ENCODE assay signal across 9 cellular contexts in genomic region chr11:69131644-69132300, GRCh38. TPM values are rescaled to one million over a fixed set of nuclear protein-coding genes. Genes with fewer than 3 reads are reported as not detected.
A peak's percentile ranks its signal among the peaks of the same experiment; 100 is the strongest.
DNase-seq lines count a peak whose midpoint lies in the region; ATAC-seq, FAIRE-seq and TF ChIP-seq lines count a peak whose summit lies in the region.
"Had no signal": no experiment of that assay in that cellular context is flagged by ENCODE, and none has a peak within 500 bp of the region (broad histone marks: within the 10 kb centered on the region; RNA-seq: fewer than 3 reads in every experiment).

No MANE protein-coding gene starts in this region.

- 73% methylated on average over 15 of the region's 15 CpGs for WGBS in GM12878 (ENCODE audit: insufficient coverage, insufficient replicate concordance, low lambda C conversion rate, missing lambda C conversion rate)

- H2AFZ ChIP-seq in GM12878 (ENCODE audit: control insufficient read depth, low read depth, low read length), result no peak overlapping the region

- H4K20me1 ChIP-seq in GM12878 (ENCODE audit: control insufficient read depth, insufficient read depth), result no peaks in the 10 kb centered on the region

- H3K9ac ChIP-seq in GM12878 (ENCODE audit: control insufficient read depth, insufficient read depth, low read length), result no peak overlapping the region

- H3K9me3 ChIP-seq in GM12878 (replicated peaks; ENCODE audit: control insufficient read depth, insufficient read depth, low read length), result peaks cover 25% of the 10 kb centered on the region; the same call in 2 of the 3 replicates
- H3K9me3 ChIP-seq in thoracic aorta, result peaks cover 5% of the 10 kb centered on the region

- SMC1A ChIA-PET in GM12878 (lab: Charles Lee; ENCODE audit: uncharacterized antibody, unreplicated experiment), result interaction anchor here (0.6 to 2.0 kb wide), 11 partner anchors 12 to 538 kb away, joined by 3 to 8 read pairs (median 3); no protein-coding TSS in a partner anchor

- H3K4me2 ChIP-seq in GM12878 (ENCODE audit: control insufficient read depth, insufficient read depth), result no peak overlapping the region

- H3K4me1 ChIP-seq in GM12878 (ENCODE audit: control insufficient read depth, insufficient read depth, low read length), result peaks cover 14% of the 10 kb centered on the region
- H3K4me1 ChIP-seq in thoracic aorta (ENCODE audit: control insufficient read depth in 1 of 2, low read depth in 2 of 2), result peaks cover 13 to 26% of the 10 kb centered on the region in 2 donors

- H3K36me3 ChIP-seq in GM12878 (ENCODE audit: control insufficient read depth in 2 of 2, insufficient read depth in 2 of 2, low read length in 1 of 2) (no peaks in the 10 kb centered on the region), thoracic aorta (no peaks in the 10 kb centered on the region)

- POLR2A ChIA-PET in GM12878 (lab: Charles Lee), result no interaction called here

- H3K4me3 ChIP-seq in GM12878, result no peak overlapping the region
- H3K4me3 ChIP-seq in thoracic aorta, result no peak overlapping the region

- intact Hi-C loops in GM12878 (cut with micrococcal nuclease; ENCODE audit: unreplicated experiment), result no loop called here

- TF ChIP-seq POLR2A in GM12878 (IDR thresholded peaks at IDR 0.05; ENCODE audit: low read depth, low read length), result no peak

- CTCF ChIA-PET in GM12878 (lab: Yijun Ruan, JAX), result interaction anchor here (0.6 to 2.4 kb wide), 27 partner anchors 8 to 1332 kb away, joined by 3 to 9 read pairs (median 3); partner anchors contain the start of genes CCND1 and SMIM38

- no peak for TF ChIP-seq EP300 in GM12878 (IDR thresholded peaks at IDR 0.05; ENCODE audit: borderline replicate concordance in 1 of 2, control insufficient read depth in 1 of 2, low read depth in 2 of 2, low read length in 2 of 2)

- BruUV-seq in GM12878 (replicated peaks; lab: Mats Ljungman, UMichigan), result no TSS peak

- no peak overlapping the region for H3K27ac ChIP-seq in GM12878 (ENCODE audit: control insufficient read depth, insufficient read depth)
- H3K27ac ChIP-seq in thoracic aorta, result peak overlapping the region; percentile 74 to 82

- no peaks in the 10 kb centered on the region for H3K79me2 ChIP-seq in GM12878 (ENCODE audit: control insufficient read depth, insufficient read depth, low read length)

- no peaks in the 10 kb centered on the region for H3K27me3 ChIP-seq in GM12878 (replicated peaks in 1 of 2; ENCODE audit: control insufficient read depth in 2 of 2, insufficient read depth in 2 of 2, low read length in 1 of 2)
- H3K27me3 ChIP-seq in thoracic aorta (replicated peaks; ENCODE audit: insufficient read depth), result no peaks in the 10 kb centered on the region

- in situ Hi-C loops in GM12878 (cut with MboI), result no loop called here

- ATAC-seq in GM12878, result no peak
- peak; percentile 56 for ATAC-seq in thoracic aorta (ENCODE audit: insufficient number of reproducible peaks, low FRiP score, low read depth)
- ATAC-seq in HG03432 (IDR thresholded peaks at IDR 0.05; ENCODE audit: unreplicated experiment), result no peak
- ATAC-seq in HG02870 (IDR thresholded peaks at IDR 0.05; ENCODE audit: unreplicated experiment), result no peak

- DNase-seq in EH (ENCODE audit: low read depth) (peak; percentile 77), NCI-H1092 (lab: John Stamatoyannopoulos, UW) (peak; percentile 64), GM12878 (ENCODE audit: low read depth, low spot score) (no peak), inferior parietal cortex (ENCODE audit: extremely low spot score) (peak; percentile 61), thoracic aorta (ENCODE audit: low spot score) (no peak), CD1c-positive myeloid dendritic cell (ENCODE audit: extremely low spot score) (no peak)
- DNase-seq: naive B cell had no signal

- FAIRE-seq in GM12878 (lab: Jason Lieb, UNC), result no peak

- TF ChIP-seq CTCF in GM12878 (IDR thresholded peaks at IDR 0.05 in 2 of 3, conservative IDR thresholded peaks at IDR 0.05 in 1 of 3; ENCODE audit: control insufficient read depth in 2 of 3, extremely low read depth in 1 of 3, insufficient read depth in 1 of 3, low read depth in 3 of 3, low read length in 3 of 3) (peak; percentile 33 to 66 (median 33); a peak in 4 of 6 replicates), thoracic aorta (IDR thresholded peaks at IDR 0.05) (peak; percentile 89)

- peak; percentile 63 for TF ChIP-seq RAD21 in GM12878 (IDR thresholded peaks at IDR 0.05; ENCODE audit: insufficient read depth, low read depth, low read length)

- RAD21 ChIA-PET in GM12878 (lab: Charles Lee; ENCODE audit: unreplicated experiment), result interaction anchor here (0.5 to 2.8 kb wide), 14 partner anchors 19 to 539 kb away, joined by 3 to 14 read pairs (median 4); partner anchors contain the start of gene SMIM38

TF ChIP-seq in GM12878, 131 proteins besides CTCF, POLR2A, EP300 and RAD21:
- TF ChIP-seq BCL3 (IDR thresholded peaks at IDR 0.05; ENCODE audit: borderline replicate concordance, insufficient read depth, low read depth, low read length, poor library complexity, severe bottlenecking) (no peak), SMC3 (IDR thresholded peaks at IDR 0.05; ENCODE audit: borderline replicate concordance, low read length) (peak; percentile 54; the same call in 1 of the 2 replicates), IKZF1 (conservative IDR thresholded peaks at IDR 0.05) (0 out of 2 replicates have a peak, but pooled peaks have one; percentile 34), ZBED1 (IDR thresholded peaks at IDR 0.05; ENCODE audit: borderline replicate concordance) (no peak), BHLHE40 (IDR thresholded peaks at IDR 0.05; ENCODE audit: borderline replicate concordance in 1 of 2, low read depth in 2 of 2, low read length in 1 of 2) (peak in 1 of 2 experiments; percentile 36; a peak in 1 of 4 replicates)
TF ChIP-seq in GM12878: peak in this region for 3.

RNA-seq across cellular contexts. Expression of gene SMIM38, which starts 24.0 kb away (rescaled TPM):
- 43.8 and 47.7 TPM in 2 replicates for total RNA-seq in GM12878 (2013; cell fraction: nucleolus; rRNA removed)
- total RNA-seq in GM12878 (2014; rRNA removed), result 3.8 and 5.3 TPM in 2 replicates
- total RNA-seq in GM12878 (2014; rRNA removed; fragmentation: Illumina TruSeq; extraction: Trizol), result 1.8 and 2.1 TPM in 2 replicates
- 2.8 and 3.5 TPM in 2 replicates for total RNA-seq in GM12878 (2021)
- 2.6 TPM for polyA plus RNA-seq in GM12878 (2011; ENCODE audit: low read depth)
- 3.1 and 5.0 TPM in 2 replicates for polyA plus RNA-seq in GM12878 (2011; rRNA removed)
- 6.9 and 8.4 TPM in 2 replicates for polyA plus RNA-seq in GM12878 (2011; cell fraction: cytosol; rRNA removed)
- 11.2 and 17.9 TPM in 2 replicates for polyA plus RNA-seq in GM12878 (2011; cell fraction: nucleus; rRNA removed)
- polyA plus RNA-seq in GM12878 (2012), result 4.0 and 5.9 TPM in 2 replicates
- polyA plus RNA-seq in GM12878 (2014; fragmentation: Illumina TruSeq; extraction: Trizol), result 0.95 and 1.4 TPM in 2 replicates
- under 1 TPM in 1 of 2 experiments, not detected in 1; 0.15 TPM for polyA plus RNA-seq in GM12878 (2014; fragmentation: Nextera tagmentation; extraction: Ambion mirVana)
- polyA plus RNA-seq in GM12878 (2014; rRNA removed), result 4.0 and 4.3 TPM in 2 replicates
- polyA plus RNA-seq in GM12878 (2016; fragmentation: Nextera tagmentation; extraction: Ambion mirVana), result under 1 TPM; 0.21 to 0.63 TPM
- polyA minus RNA-seq in GM12878 (2011; rRNA and poly(A)+ RNA removed), result 7.4 and 15.5 TPM in 2 replicates
- 2.7 and 4.4 TPM in 2 replicates for polyA minus RNA-seq in GM12878 (2011; cell fraction: cytosol; rRNA and poly(A)+ RNA removed)
- 7.4 and 7.9 TPM in 2 replicates for polyA minus RNA-seq in GM12878 (2011; cell fraction: nucleus; rRNA and poly(A)+ RNA removed)
- total RNA-seq in thoracic aorta, result 1 to 10 TPM; 3.0 to 4.2 TPM

Comparison
In these comparisons a context has a peak if more than half of its experiments do, and no peak if none do; other contexts are left out.
1. DNase-seq: peak in EH (single experiment), NCI-H1092 (single experiment) and inferior parietal cortex (single experiment); none in GM12878 (single experiment), thoracic aorta (single experiment) and CD1c-positive myeloid dendritic cell (single experiment).